In genomic region chr21:15088483-15088882, GRCh38 we compare ENCODE assay signal across 33 cellular contexts.
"Had no signal": no experiment of that assay in that cellular context is flagged by ENCODE, and none has a peak within 500 bp of the region (broad histone marks: within the 10 kb centered on the region; RNA-seq: fewer than 3 reads in every experiment).

No MANE protein-coding gene starts in this region.

- H3K4me1 Mint-ChIP-seq: activated CD8-positive, alpha-beta memory T cell treated with anti-CD3 and anti-CD28 coated beads, Interleukin-2, amount 10 ng/mL, durations not matched to agents 7 days and 5 days; activated naive CD4-positive, alpha-beta T cell treated with anti-CD3 and anti-CD28 coated beads, Interleukin-2, amount 10 ng/mL, durations not matched to agents 7 days and 5 days; activated naive CD8-positive, alpha-beta T cell treated with anti-CD3 and anti-CD28 coated beads, Interleukin-2, amount 50 U/mL, for 24 hours; brain had no signal

- DNase-seq: activated B cell treated with CpG ODN at 0.5 μM for 24 hours; activated CD4-positive, alpha-beta memory T cell treated with anti-CD3 and anti-CD28 coated beads for 36 hours; activated CD4-positive, alpha-beta T cell treated with anti-CD3 and anti-CD28 coated beads for 4 hours; activated CD4-positive, alpha-beta T cell treated with anti-CD3 and anti-CD28 coated beads, Interleukin-2, amount 50 U/mL, for 1 hour; activated CD4-positive, CD25-positive, alpha-beta regulatory T cell treated with anti-CD3 and anti-CD28 coated beads, Interleukin-2, amount 50 U/mL, for 72 hours; activated CD8-positive, alpha-beta memory T cell treated with anti-CD3 and anti-CD28 coated beads for 24 hours; activated CD8-positive, alpha-beta memory T cell treated with anti-CD3 and anti-CD28 coated beads, Interleukin-2, amount 10 ng/mL, durations not matched to agents 7 days and 5 days; activated CD8-positive, alpha-beta memory T cell treated with anti-CD3 and anti-CD28 coated beads, Interleukin-2, amount 50 U/mL, for 48 hours; activated effector memory CD4-positive, alpha-beta T cell treated with Interleukin-2 at 50 U/mL for 16 hours; activated naive CD4-positive, alpha-beta T cell treated with anti-CD3 and anti-CD28 coated beads, Interleukin-2, amount 10 ng/mL, durations not matched to agents 7 days and 5 days; activated naive CD8-positive, alpha-beta T cell treated with anti-CD3 and anti-CD28 coated beads, Interleukin-2, amount 50 U/mL, for 24 hours; activated T-cell treated with anti-CD3 and anti-CD28 coated beads, Interleukin-2, amount 50 U/mL, for 48 hours; anterior cingulate cortex; caudate nucleus; cerebellar nuclear complex; Karpas-422; NCI-H1048; NCI-H1105 treated with DMSO at 0.1 percent for 48 hours; NCI-H1436; NCI-H1694; NCI-H1930; NCI-H2081 treated with DMSO at 0.1 percent for 48 hours; NCI-H345; NCI-H524 treated with DMSO at 0.1 percent for 48 hours; Peyer's patch; SIG-M5; T-helper 1 cell; T-helper 2 cell; T-helper 9 cell had no signal

- H3K27me3 Mint-ChIP-seq: activated CD8-positive, alpha-beta memory T cell treated with anti-CD3 and anti-CD28 coated beads, Interleukin-2, amount 10 ng/mL, durations not matched to agents 7 days and 5 days; activated naive CD4-positive, alpha-beta T cell treated with anti-CD3 and anti-CD28 coated beads, Interleukin-2, amount 10 ng/mL, durations not matched to agents 7 days and 5 days; activated naive CD8-positive, alpha-beta T cell; activated naive CD8-positive, alpha-beta T cell treated with anti-CD3 and anti-CD28 coated beads, Interleukin-2, amount 50 U/mL, for 24 hours; brain had no signal

- H3K36me3 Mint-ChIP-seq: activated CD4-positive, alpha-beta memory T cell treated with anti-CD3 and anti-CD28 coated beads for 36 hours; activated CD8-positive, alpha-beta memory T cell treated with anti-CD3 and anti-CD28 coated beads, Interleukin-2, amount 10 ng/mL, durations not matched to agents 7 days and 5 days; activated naive CD4-positive, alpha-beta T cell treated with anti-CD3 and anti-CD28 coated beads, Interleukin-2, amount 10 ng/mL, durations not matched to agents 7 days and 5 days; activated naive CD8-positive, alpha-beta T cell; brain had no signal

- H3K9me3 Mint-ChIP-seq: activated B cell treated with CpG ODN at 0.5 μM for 24 hours; activated CD4-positive, alpha-beta memory T cell treated with anti-CD3 and anti-CD28 coated beads for 36 hours; activated naive CD4-positive, alpha-beta T cell treated with anti-CD3 and anti-CD28 coated beads, Interleukin-2, amount 10 ng/mL, durations not matched to agents 7 days and 5 days; activated naive CD8-positive, alpha-beta T cell treated with anti-CD3 and anti-CD28 coated beads, Interleukin-2, amount 50 U/mL, for 24 hours; brain had no signal

- H3K27ac Mint-ChIP-seq: activated B cell treated with CpG ODN at 0.5 μM for 24 hours; activated CD4-positive, alpha-beta memory T cell treated with anti-CD3 and anti-CD28 coated beads for 36 hours; activated CD8-positive, alpha-beta memory T cell treated with anti-CD3 and anti-CD28 coated beads, Interleukin-2, amount 10 ng/mL, durations not matched to agents 7 days and 5 days; activated naive CD4-positive, alpha-beta T cell treated with anti-CD3 and anti-CD28 coated beads, Interleukin-2, amount 10 ng/mL, durations not matched to agents 7 days and 5 days; activated naive CD8-positive, alpha-beta T cell; activated naive CD8-positive, alpha-beta T cell treated with anti-CD3 and anti-CD28 coated beads, Interleukin-2, amount 50 U/mL, for 24 hours; brain had no signal

- ATAC-seq: activated CD8-positive, alpha-beta memory T cell treated with anti-CD3 and anti-CD28 coated beads, Interleukin-2, amount 10 ng/mL, durations not matched to agents 7 days and 5 days; activated naive CD8-positive, alpha-beta T cell treated with anti-CD3 and anti-CD28 coated beads, Interleukin-2, amount 50 U/mL, for 24 hours; Right ventricle myocardium inferior; SK-N-SH treated with all-trans-retinoic acid at 6 μM for 48 hours had no signal

- H3K4me3 Mint-ChIP-seq: activated B cell treated with CpG ODN at 0.5 μM for 24 hours; activated CD4-positive, alpha-beta memory T cell treated with anti-CD3 and anti-CD28 coated beads for 36 hours; activated CD8-positive, alpha-beta memory T cell treated with anti-CD3 and anti-CD28 coated beads, Interleukin-2, amount 10 ng/mL, durations not matched to agents 7 days and 5 days; activated naive CD4-positive, alpha-beta T cell treated with anti-CD3 and anti-CD28 coated beads, Interleukin-2, amount 10 ng/mL, durations not matched to agents 7 days and 5 days; activated naive CD8-positive, alpha-beta T cell; activated naive CD8-positive, alpha-beta T cell treated with anti-CD3 and anti-CD28 coated beads, Interleukin-2, amount 50 U/mL, for 24 hours; brain had no signal
